ENCODE assay signal across 11 cellular contexts in genomic region chr1:149781413-149781981, GRCh38. TPM values are rescaled to one million over a fixed set of nuclear protein-coding genes. Genes with fewer than 3 reads are reported as not detected.
DNase-seq lines count a peak whose midpoint lies in the region; ATAC-seq, FAIRE-seq and TF ChIP-seq lines count a peak whose summit lies in the region.
"Not testable (repeated sequence)": the region's sequence is repeated elsewhere in the genome, so short reads cannot be mapped to it uniquely, and the experiment has no call there.
"Had no signal": no experiment of that assay in that cellular context is flagged by ENCODE, and none has a peak within 500 bp of the region (broad histone marks: within the 10 kb centered on the region; RNA-seq: fewer than 3 reads in every experiment).

No MANE protein-coding gene starts in this region.

- H3K27ac Mint-ChIP-seq in activated CD4-positive, alpha-beta memory T cell treated with anti-CD3 and anti-CD28 coated beads for 36 hours = peak overlapping the region; percentile 9
- H3K27ac Mint-ChIP-seq in activated T-cell treated with anti-CD3 and anti-CD28 coated beads, Interleukin-2, amount 50 U/mL, for 72 hours = not testable (repeated sequence)

- not testable (repeated sequence) for H3K9me3 ChIP-seq in K562 (replicated peaks; ENCODE audit: control insufficient read depth, insufficient read depth, low read depth, low read length)

- H2AFZ ChIP-seq in K562 (ENCODE audit: low read depth, low read length) = not testable (repeated sequence)

- not testable (repeated sequence) for H3K4me3 ChIP-seq in NB4 (ENCODE audit: low read depth, low read length); K562

- TF ChIP-seq RAD21 in K562 (CRISPR knock-in tag; conservative IDR thresholded peaks at IDR 0.05 in 1 of 2, IDR thresholded peaks at IDR 0.05 in 1 of 2) = not testable (repeated sequence)

- not testable (repeated sequence) for H3K4me3 Mint-ChIP-seq in activated CD4-positive, alpha-beta memory T cell treated with anti-CD3 and anti-CD28 coated beads for 36 hours
- peak overlapping the region in 1 of 2 donors; percentile 75 for H3K4me3 Mint-ChIP-seq in activated T-cell treated with anti-CD3 and anti-CD28 coated beads, Interleukin-2, amount 50 U/mL, for 72 hours

- not testable (repeated sequence) for H3K4me1 Mint-ChIP-seq in activated CD4-positive, alpha-beta memory T cell treated with anti-CD3 and anti-CD28 coated beads for 36 hours (ENCODE audit: low read depth)
- peaks cover 16% of the 10 kb centered on the region for H3K4me1 Mint-ChIP-seq in activated T-cell treated with anti-CD3 and anti-CD28 coated beads, Interleukin-2, amount 50 U/mL, for 72 hours (ENCODE audit: low read depth)

- BruUV-seq in K562 (replicated peaks; lab: Mats Ljungman, UMichigan) = not testable (repeated sequence)

- H4K20me1 ChIP-seq in K562 (replicated peaks; ENCODE audit: control insufficient read depth, insufficient read depth, low read length) = not testable (repeated sequence)

- not testable (repeated sequence) for H3K9me3 Mint-ChIP-seq in activated CD4-positive, alpha-beta memory T cell treated with anti-CD3 and anti-CD28 coated beads for 36 hours; activated T-cell treated with anti-CD3 and anti-CD28 coated beads, Interleukin-2, amount 50 U/mL, for 72 hours

- not testable (repeated sequence) for H3K79me2 ChIP-seq in K562 (ENCODE audit: control insufficient read depth, insufficient read depth, low read length)

- not testable (repeated sequence) for FAIRE-seq in K562 (lab: Jason Lieb, UNC)

- DNase-seq in NB4 (ENCODE audit: low read depth) (peak; percentile 11), middle frontal gyrus (ENCODE audit: extremely low spot score, low spot score) (peak; percentile 4), superior temporal gyrus (ENCODE audit: extremely low spot score) (peak; percentile 15)
- DNase-seq in activated CD4-positive, alpha-beta memory T cell treated with anti-CD3 and anti-CD28 coated beads for 36 hours = peak; percentile 59
- peak; percentile 30 to 43 for DNase-seq in activated T-cell treated with anti-CD3 and anti-CD28 coated beads, Interleukin-2, amount 50 U/mL, for 72 hours
- not testable (repeated sequence) for DNase-seq in K562 (ENCODE audit: extremely low read depth in 1 of 4, low spot score in 3 of 4)
- peak; percentile 7 for DNase-seq in stimulated activated CD4-positive, alpha-beta T cell treated with anti-CD3 and anti-CD28 coated beads, Interleukin-4, amount 100 ng/mL, for 24 hours

- H3K36me3 ChIP-seq in K562 (ENCODE audit: control insufficient read depth, insufficient read depth, low read length) = not testable (repeated sequence)

- not testable (repeated sequence) for H3K4me1 ChIP-seq in K562 (replicated peaks in 1 of 2; ENCODE audit: control insufficient read depth in 2 of 2, insufficient read depth in 2 of 2, low read length in 2 of 2)

- WGBS in K562 (ENCODE audit: insufficient coverage, low coverage, missing lambda C conversion rate) = 30% methylated on average over 4 of the region's 5 CpGs

- in situ Hi-C loops in K562 (cut with MboI) = not testable (repeated sequence)

- not testable (repeated sequence) for H3K27me3 ChIP-seq in K562 (ENCODE audit: control insufficient read depth in 2 of 2, insufficient read depth in 2 of 2, low read length in 2 of 2)

- not testable (repeated sequence) for H3K27ac ChIP-seq in K562 (ENCODE audit: extremely low read depth, low read depth, low read length)

- not testable (repeated sequence) for TF ChIP-seq EP300 in K562 (IDR thresholded peaks at IDR 0.05; ENCODE audit: low read length)

- TF ChIP-seq POLR2A in NB4 (IDR thresholded peaks at IDR 0.05; ENCODE audit: extremely low read depth, insufficient read length); K562 (conservative IDR thresholded peaks at IDR 0.05): not testable (repeated sequence)

- H3K27me3 Mint-ChIP-seq in activated CD4-positive, alpha-beta memory T cell treated with anti-CD3 and anti-CD28 coated beads for 36 hours; activated T-cell treated with anti-CD3 and anti-CD28 coated beads, Interleukin-2, amount 50 U/mL, for 72 hours (ENCODE audit: low read depth): not testable (repeated sequence)

- POLR2A ChIA-PET in activated CD4-positive, alpha-beta memory T cell treated with anti-CD3 and anti-CD28 coated beads for 36 hours (lab: Charles Lee); K562 (lab: Yijun Ruan, JAX): not testable (repeated sequence)

- intact Hi-C loops in activated CD4-positive, alpha-beta memory T cell treated with anti-CD3 and anti-CD28 coated beads for 36 hours (cut with micrococcal nuclease); K562 (cut with micrococcal nuclease): not testable (repeated sequence)

- not testable (repeated sequence) for H3K36me3 Mint-ChIP-seq in activated CD4-positive, alpha-beta memory T cell treated with anti-CD3 and anti-CD28 coated beads for 36 hours; activated T-cell treated with anti-CD3 and anti-CD28 coated beads, Interleukin-2, amount 50 U/mL, for 72 hours (ENCODE audit: insufficient read depth in 2 of 2)

- not testable (repeated sequence) for TF ChIP-seq CTCF in NB4 (IDR thresholded peaks at IDR 0.05; ENCODE audit: low read depth, low read length); K562 (IDR thresholded peaks at IDR 0.05 in 2 of 3, conservative IDR thresholded peaks at IDR 0.05 in 1 of 3; ENCODE audit: insufficient read depth in 2 of 3, low read depth in 1 of 3, low read length in 3 of 3)

- H3K4me2 ChIP-seq in K562 (ENCODE audit: insufficient read depth, low read length) = not testable (repeated sequence)

- not testable (repeated sequence) for H3K9me1 ChIP-seq in K562 (ENCODE audit: control insufficient read depth, insufficient read depth, low read length)

- peak; percentile 93 to 95 for ATAC-seq in activated T-cell treated with anti-CD3 and anti-CD28 coated beads, Interleukin-2, amount 50 U/mL, for 72 hours (replicated peaks in 1 of 2)
- peak; percentile 11; the same call in 2 of the 3 replicates for ATAC-seq in K562

- not testable (repeated sequence) for H3K9ac ChIP-seq in K562 (ENCODE audit: insufficient read depth in 1 of 2, low read depth in 2 of 2, low read length in 2 of 2)

- CTCF ChIA-PET in activated CD4-positive, alpha-beta memory T cell treated with anti-CD3 and anti-CD28 coated beads for 36 hours (lab: Charles Lee); K562 (lab: Yijun Ruan, JAX; ENCODE audit: low intra/inter-chr PET ratio): not testable (repeated sequence)

RNA-seq across cellular contexts. Expression of gene FCGR1A, which starts 1.0 kb away (rescaled TPM):
- not detected for total RNA-seq in activated CD4-positive, alpha-beta memory T cell treated with anti-CD3 and anti-CD28 coated beads for 36 hours
- total RNA-seq in activated T-cell treated with anti-CD3 and anti-CD28 coated beads, Interleukin-2, amount 50 U/mL, for 72 hours = not detected
- 0.32 and 0.44 TPM in 2 replicates for total RNA-seq in K562 (2011; cell fraction: chromatin; rRNA removed; ENCODE audit: low replicate concordance)
- 0.50 TPM in 1 of 2 replicates, not detected in the other for total RNA-seq in K562 (2011; cell fraction: nucleolus; rRNA removed)
- total RNA-seq in K562 (2011; cell fraction: nucleoplasm; rRNA removed) = 0.29 TPM in 1 of 2 replicates, not detected in the other
- total RNA-seq in K562 (2014; rRNA removed) (not detected in 2 replicates), K562 (2014; rRNA removed; fragmentation: Illumina TruSeq; extraction: Trizol) (not detected in 2 replicates), K562 (2015; rRNA removed; fragmentation: Illumina TruSeq; extraction: Trizol) (0.19 and 0.29 TPM in 2 replicates), K562 (2021) (not detected in 2 replicates)
- polyA plus RNA-seq in K562 (2011; rRNA removed) (0.13 and 0.18 TPM in 2 replicates), K562 (2014; fragmentation: Illumina TruSeq; extraction: Trizol) (0.10 and 0.17 TPM in 2 replicates), K562 (2014; fragmentation: Nextera tagmentation; extraction: Ambion mirVana) (under 1 TPM; 0.14 to 0.23 TPM), K562 (2014; rRNA removed) (0.20 and 0.46 TPM in 2 replicates)
- polyA plus RNA-seq in K562 (2011; cell fraction: cytosol; rRNA removed) = 0.04 TPM in 1 of 2 replicates, not detected in the other
- 0.17 TPM in 1 of 2 replicates, not detected in the other for polyA plus RNA-seq in K562 (2011; cell fraction: nucleus; rRNA removed)
- polyA plus RNA-seq in K562 (2012) = 0.17 and 4.4 TPM in 2 replicates
- not detected in 2 replicates for polyA minus RNA-seq in K562 (2011; rRNA and poly(A)+ RNA removed)
- polyA minus RNA-seq in K562 (2011; cell fraction: cytosol; rRNA and poly(A)+ RNA removed) = not detected in 2 replicates
- polyA minus RNA-seq in K562 (2011; cell fraction: nucleus; rRNA and poly(A)+ RNA removed) = 0.40 and 0.44 TPM in 2 replicates
- total RNA-seq: CD8-positive, alpha-beta T cell; GM12878; IMR-90; M059J had no signal
- polyA plus RNA-seq: GM12878, IMR-90 had no signal
